ENCODE assay signal across 14 cellular contexts in genomic region chr6:126614642-126615504, GRCh38.
DNase-seq lines count a peak whose midpoint lies in the region; ATAC-seq and TF ChIP-seq lines count a peak whose summit lies in the region.
"Had no signal": no experiment of that assay in that cellular context is flagged by ENCODE, and none has a peak within 500 bp of the region (broad histone marks: within the 10 kb centered on the region; RNA-seq: fewer than 3 reads in every experiment).

No MANE protein-coding gene starts in this region.

- no peak overlapping the region for H3K4me3 Mint-ChIP-seq in activated CD8-positive, alpha-beta memory T cell treated with anti-CD3 and anti-CD28 coated beads, Interleukin-2, amount 10 ng/mL, durations not matched to agents 7 days and 5 days
- H3K4me3 Mint-ChIP-seq: activated naive CD8-positive, alpha-beta T cell treated with anti-CD3 and anti-CD28 coated beads for 36 hours; CD14-positive monocyte had no signal

- H3K4me1 Mint-ChIP-seq in activated CD8-positive, alpha-beta memory T cell treated with anti-CD3 and anti-CD28 coated beads, Interleukin-2, amount 10 ng/mL, durations not matched to agents 7 days and 5 days, result no peaks in the 10 kb centered on the region
- H3K4me1 Mint-ChIP-seq: activated naive CD8-positive, alpha-beta T cell treated with anti-CD3 and anti-CD28 coated beads for 36 hours; CD14-positive monocyte had no signal

- WGBS in lower leg skin, 2 donors, result 77 to 83% methylated on average over 6 of the region's 6 CpGs

- no peaks in the 10 kb centered on the region for H3K27me3 Mint-ChIP-seq in activated CD8-positive, alpha-beta memory T cell treated with anti-CD3 and anti-CD28 coated beads, Interleukin-2, amount 10 ng/mL, durations not matched to agents 7 days and 5 days
- H3K27me3 Mint-ChIP-seq: activated naive CD8-positive, alpha-beta T cell treated with anti-CD3 and anti-CD28 coated beads for 36 hours had no signal

- CTCF ChIA-PET in activated CD8-positive, alpha-beta memory T cell treated with anti-CD3 and anti-CD28 coated beads, Interleukin-2, amount 10 ng/mL, durations not matched to agents 7 days and 5 days (lab: Charles Lee), result no interaction called here

- TF ChIP-seq CTCF in lower leg skin (IDR thresholded peaks at IDR 0.05), result no peak

- intact Hi-C loops in lower leg skin (cut with DNase I; ENCODE audit: low total_unique reads), result no loop called here

- peaks cover 7% of the 10 kb centered on the region for H3K9me3 Mint-ChIP-seq in activated CD8-positive, alpha-beta memory T cell treated with anti-CD3 and anti-CD28 coated beads, Interleukin-2, amount 10 ng/mL, durations not matched to agents 7 days and 5 days (ENCODE audit: low read depth)

- no peak for TF ChIP-seq POLR2A in lower leg skin (IDR thresholded peaks at IDR 0.05)

- ATAC-seq in GM18508 (IDR thresholded peaks at IDR 0.05; ENCODE audit: insufficient read depth, unreplicated experiment) (peak; percentile 83), GM19463 (IDR thresholded peaks at IDR 0.05; ENCODE audit: unreplicated experiment) (peak; percentile 83), HG03520 (IDR thresholded peaks at IDR 0.05; ENCODE audit: unreplicated experiment) (peak; percentile 71)
- no peak for ATAC-seq in activated CD8-positive, alpha-beta memory T cell treated with anti-CD3 and anti-CD28 coated beads, Interleukin-2, amount 10 ng/mL, durations not matched to agents 7 days and 5 days

- DNase-seq in iPS-NIHi11 (ENCODE audit: low spot score) (peak; percentile 5), NCI-H226 (no peak), lower leg skin (ENCODE audit: low spot score in 2 of 2) (no peak)
- DNase-seq in activated CD8-positive, alpha-beta memory T cell treated with anti-CD3 and anti-CD28 coated beads, Interleukin-2, amount 10 ng/mL, durations not matched to agents 7 days and 5 days, result no peak
- DNase-seq: activated naive CD8-positive, alpha-beta T cell treated with anti-CD3 and anti-CD28 coated beads for 36 hours; cerebellar nuclear complex; esophagus squamous epithelium; NCI-H2171; SW 1271 had no signal

- H3K4me3 ChIP-seq in lower leg skin (ENCODE audit: low read depth, poor library complexity, severe bottlenecking), result no peak overlapping the region
- H3K4me3 ChIP-seq: esophagus squamous epithelium, suprapubic skin had no signal

- no peaks in the 10 kb centered on the region for H3K36me3 Mint-ChIP-seq in activated CD8-positive, alpha-beta memory T cell treated with anti-CD3 and anti-CD28 coated beads, Interleukin-2, amount 10 ng/mL, durations not matched to agents 7 days and 5 days
- H3K36me3 Mint-ChIP-seq: activated naive CD8-positive, alpha-beta T cell treated with anti-CD3 and anti-CD28 coated beads for 36 hours; CD14-positive monocyte had no signal

- no peak overlapping the region for H3K27ac Mint-ChIP-seq in activated CD8-positive, alpha-beta memory T cell treated with anti-CD3 and anti-CD28 coated beads, Interleukin-2, amount 10 ng/mL, durations not matched to agents 7 days and 5 days
- H3K27ac Mint-ChIP-seq: activated naive CD8-positive, alpha-beta T cell treated with anti-CD3 and anti-CD28 coated beads for 36 hours; CD14-positive monocyte had no signal
